In the genomic region with DNA sequence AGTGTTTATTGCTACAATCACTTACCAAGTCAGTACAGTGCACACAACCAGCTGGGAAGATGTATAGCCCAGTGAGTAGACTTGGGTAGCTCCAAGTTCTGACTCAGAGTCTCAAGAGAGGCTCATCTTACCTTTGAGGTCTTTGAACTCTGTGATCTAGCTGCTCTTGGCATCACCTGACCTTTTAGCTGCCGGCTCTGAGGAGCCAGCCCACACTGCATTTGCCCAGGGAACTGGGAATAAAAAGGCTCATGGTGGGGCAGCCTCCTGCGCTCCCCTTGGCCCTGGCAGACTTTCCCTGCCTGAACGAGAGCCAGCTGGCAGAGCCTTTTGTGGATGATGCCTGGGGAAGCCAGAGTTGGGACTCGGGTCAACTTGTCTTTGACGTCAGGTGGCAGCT, we compare ENCODE assay signal across 21 cellular contexts.
DNase-seq lines count a peak whose midpoint lies in the region; ATAC-seq, FAIRE-seq and TF ChIP-seq lines count a peak whose summit lies in the region.
"Had no signal": no experiment of that assay in that cellular context is flagged by ENCODE, and none has a peak within 500 bp of the region (broad histone marks: within the 10 kb centered on the region; RNA-seq: fewer than 3 reads in every experiment).

No MANE protein-coding gene starts in this region.

- ATAC-seq in SK-N-SH treated with all-trans-retinoic acid at 6 μM for 48 hours = peak; percentile 37; the same call in 1 of the 3 replicates
- ATAC-seq in stimulated activated memory B cell treated with anti-CD40 and anti-IgM and Interleukin-4, amounts not matched to agents 10 μg/mL and 1 μg/mL and 100 μg/mL, for 72 hours = no peak
- ATAC-seq: mucosa of descending colon, Panc1, T-cell had no signal

- no peak for TF ChIP-seq CTCF in SK-N-SH (IDR thresholded peaks at IDR 0.05)
- no peak for TF ChIP-seq CTCF in mammary epithelial cell (conservative IDR thresholded peaks at IDR 0.05 in 1 of 2, IDR thresholded peaks at IDR 0.05 in 1 of 2; ENCODE audit: extremely low read depth in 1 of 2, insufficient read depth in 1 of 2, low read depth in 1 of 2, low read length in 2 of 2)

- no peak overlapping the region for H3K9ac ChIP-seq in SK-N-SH
- H3K9ac ChIP-seq in mammary epithelial cell (ENCODE audit: insufficient read depth, low read length) = no peak overlapping the region
- H3K9ac ChIP-seq: parathyroid adenoma had no signal

- H3K4me3 ChIP-seq in SK-N-SH (ENCODE audit: low read depth in 2 of 2, low read length in 1 of 2) (no peak overlapping the region), mammary epithelial cell (replicated peaks in 1 of 3; ENCODE audit: insufficient read depth in 1 of 3, low read depth in 2 of 3, low read length in 3 of 3) (no peak overlapping the region)
- H3K4me3 ChIP-seq: mucosa of descending colon, testis had no signal

- H3K36me3 ChIP-seq in SK-N-SH (replicated peaks in 1 of 2; ENCODE audit: control insufficient read depth in 1 of 2, insufficient read depth in 2 of 2, low read length in 1 of 2) = no peaks in the 10 kb centered on the region
- H3K36me3 ChIP-seq in mammary epithelial cell (ENCODE audit: insufficient read depth, low read length) = no peaks in the 10 kb centered on the region

- H3K4me3 Mint-ChIP-seq in stimulated activated memory B cell treated with anti-CD40 and anti-IgM and Interleukin-4, amounts not matched to agents 10 μg/mL and 1 μg/mL and 100 μg/mL, for 72 hours = no peak overlapping the region
- H3K4me3 Mint-ChIP-seq: activated B cell treated with CpG ODN at 0.5 μM for 24 hours; activated naive CD4-positive, alpha-beta T cell treated with anti-CD3 and anti-CD28 coated beads, Interleukin-2, amount 50 U/mL, for 24 hours; brain; HFFc6; T-cell had no signal

- no peaks in the 10 kb centered on the region for H3F3A ChIP-seq in SK-N-SH (replicated peaks; ENCODE audit: insufficient read depth)

- H3K4me1 ChIP-seq in SK-N-SH (ENCODE audit: control insufficient read depth in 1 of 2, insufficient read depth in 2 of 2, low read depth in 1 of 2, low read length in 1 of 2) = peaks cover 0 to 3% of the 10 kb centered on the region in 2 experiments; a peak in 1 of 4 replicates
- H3K4me1 ChIP-seq in mammary epithelial cell (ENCODE audit: insufficient read depth, low read length) = no peaks in the 10 kb centered on the region
- H3K4me1 ChIP-seq: testis had no signal

- no TSS peak for BruUV-seq in mammary epithelial cell (replicated peaks; lab: Mats Ljungman, UMichigan)

- intact Hi-C loops in mammary epithelial cell (cut with micrococcal nuclease) = no loop called here

- H3K27me3 Mint-ChIP-seq in stimulated activated memory B cell treated with anti-CD40 and anti-IgM and Interleukin-4, amounts not matched to agents 10 μg/mL and 1 μg/mL and 100 μg/mL, for 72 hours = peaks cover 22% of the 10 kb centered on the region
- H3K27me3 Mint-ChIP-seq: activated naive CD4-positive, alpha-beta T cell treated with anti-CD3 and anti-CD28 coated beads, Interleukin-2, amount 50 U/mL, for 24 hours; brain; T-cell had no signal

- DNase-seq in SK-N-SH = no peak
- peak; percentile 10 for DNase-seq in mammary epithelial cell
- DNase-seq in left kidney (ENCODE audit: low read depth, low spot score) = peak; percentile 33
- peak in 31 of 49 donors; percentile 5 to 81 (median 44) for DNase-seq in substantia nigra (lab: John Stamatoyannopoulos, UW)
- no peak for DNase-seq in HUDEP-2 (lab: John Stamatoyannopoulos, UW; ENCODE audit: unreplicated experiment in 76 of 76)
- DNase-seq in urothelium cell line (ENCODE audit: low spot score) = no peak
- DNase-seq: activated B cell treated with CpG ODN at 0.5 μM for 24 hours; activated CD8-positive, alpha-beta memory T cell treated with anti-CD3 and anti-CD28 coated beads, Interleukin-2, amount 50 U/mL, for 48 hours; HFFc6; mucosa of descending colon; NCI-H1105 treated with DMSO at 0.1 percent for 48 hours; NCI-H510A treated with DMSO at 0.1 percent for 48 hours; T-cell; testis had no signal

- dilution Hi-C loops in mammary epithelial cell (cut with HindIII; ENCODE audit: low sequenced_read_pairs) = no loop called here

- no peaks in the 10 kb centered on the region for H3K4me1 Mint-ChIP-seq in stimulated activated memory B cell treated with anti-CD40 and anti-IgM and Interleukin-4, amounts not matched to agents 10 μg/mL and 1 μg/mL and 100 μg/mL, for 72 hours
- H3K4me1 Mint-ChIP-seq: activated B cell treated with CpG ODN at 0.5 μM for 24 hours had no signal

- in situ Hi-C loops in mammary epithelial cell (cut with MboI; ENCODE audit: low sequenced_read_pairs in 2 of 2) = no loop called here

- H3K27ac Mint-ChIP-seq in stimulated activated memory B cell treated with anti-CD40 and anti-IgM and Interleukin-4, amounts not matched to agents 10 μg/mL and 1 μg/mL and 100 μg/mL, for 72 hours = no peak overlapping the region
- H3K27ac Mint-ChIP-seq: activated B cell treated with CpG ODN at 0.5 μM for 24 hours; activated naive CD4-positive, alpha-beta T cell treated with anti-CD3 and anti-CD28 coated beads, Interleukin-2, amount 50 U/mL, for 24 hours; HFFc6; T-cell had no signal

- H3K36me3 Mint-ChIP-seq in stimulated activated memory B cell treated with anti-CD40 and anti-IgM and Interleukin-4, amounts not matched to agents 10 μg/mL and 1 μg/mL and 100 μg/mL, for 72 hours = no peaks in the 10 kb centered on the region
- H3K36me3 Mint-ChIP-seq: activated naive CD4-positive, alpha-beta T cell treated with anti-CD3 and anti-CD28 coated beads, Interleukin-2, amount 50 U/mL, for 24 hours; brain; T-cell had no signal

- CTCF ChIA-PET in SK-N-SH (lab: Yijun Ruan, JAX) (no interaction called here), mammary epithelial cell (lab: Charles Lee; ENCODE audit: low non-redundant PET) (no interaction called here)

- H3K9me3 ChIP-seq in SK-N-SH (no peaks in the 10 kb centered on the region), mammary epithelial cell (replicated peaks; ENCODE audit: insufficient read depth, low read length) (no peaks in the 10 kb centered on the region)
- H3K9me3 ChIP-seq: mucosa of descending colon, testis had no signal

- no peak for TF ChIP-seq RAD21 in SK-N-SH (IDR thresholded peaks at IDR 0.05; ENCODE audit: low read length)

- FAIRE-seq in urothelium cell line (lab: Jason Lieb, UNC) = no peak
- FAIRE-seq: frontal cortex had no signal

- no peak overlapping the region for H2AFZ ChIP-seq in SK-N-SH (ENCODE audit: low read depth)
- no peak overlapping the region for H2AFZ ChIP-seq in mammary epithelial cell (ENCODE audit: low read depth, low read length)
- H2AFZ ChIP-seq: parathyroid adenoma had no signal

- no peaks in the 10 kb centered on the region for H3K27me3 ChIP-seq in SK-N-SH (ENCODE audit: insufficient read depth)
- H3K27me3 ChIP-seq in mammary epithelial cell (ENCODE audit: insufficient read depth, low read length) = no peaks in the 10 kb centered on the region
- H3K27me3 ChIP-seq: testis had no signal

- TF ChIP-seq EP300 in SK-N-SH (IDR thresholded peaks at IDR 0.05; ENCODE audit: borderline replicate concordance in 1 of 2, low read depth in 1 of 2, low read length in 1 of 2) = no peak

- no peak overlapping the region for H3K27ac ChIP-seq in SK-N-SH (ENCODE audit: low read depth in 2 of 2, low read length in 1 of 2)
- no peak overlapping the region for H3K27ac ChIP-seq in mammary epithelial cell (ENCODE audit: insufficient read depth, low read depth, low read length)
- H3K27ac ChIP-seq in substantia nigra (ENCODE audit: low read depth, low read length, poor library complexity, severe bottlenecking) = no peak overlapping the region
- H3K27ac ChIP-seq: parathyroid adenoma, testis had no signal

- H4K20me1 ChIP-seq in SK-N-SH (ENCODE audit: insufficient read depth) (no peaks in the 10 kb centered on the region), mammary epithelial cell (ENCODE audit: insufficient read depth, low read length) (no peaks in the 10 kb centered on the region)

- POLR2A ChIA-PET in SK-N-SH (lab: Yijun Ruan, JAX) = no interaction called here

- H3K4me2 ChIP-seq in SK-N-SH (no peak overlapping the region), mammary epithelial cell (ENCODE audit: insufficient read depth, low read depth, low read length) (no peak overlapping the region)

- H3K9me2 ChIP-seq in SK-N-SH = no peaks in the 10 kb centered on the region

- H3K79me2 ChIP-seq in SK-N-SH (ENCODE audit: insufficient read depth) = no peaks in the 10 kb centered on the region
- no peaks in the 10 kb centered on the region for H3K79me2 ChIP-seq in mammary epithelial cell (ENCODE audit: insufficient read depth, low read length)
- H3K79me2 ChIP-seq: parathyroid adenoma had no signal

- no peaks in the 10 kb centered on the region for H3K9me3 Mint-ChIP-seq in stimulated activated memory B cell treated with anti-CD40 and anti-IgM and Interleukin-4, amounts not matched to agents 10 μg/mL and 1 μg/mL and 100 μg/mL, for 72 hours
- H3K9me3 Mint-ChIP-seq: activated B cell treated with CpG ODN at 0.5 μM for 24 hours; activated naive CD4-positive, alpha-beta T cell treated with anti-CD3 and anti-CD28 coated beads, Interleukin-2, amount 50 U/mL, for 24 hours; HFFc6; T-cell had no signal

- WGBS in SK-N-SH (ENCODE audit: low lambda C conversion rate) = 76% methylated on average over 3 of the region's 5 CpGs
- WGBS in mammary epithelial cell (ENCODE audit: low coverage, missing lambda C conversion rate) = 0% methylated on average over 2 of the region's 5 CpGs

TF ChIP-seq in SK-N-SH treated with all-trans-retinoic acid at 6 μM for 48 hours, 23 proteins besides CTCF, POLR2A, EP300 and RAD21 (continues in another document):
- TF ChIP-seq ARNTL (CRISPR knock-in tag; IDR thresholded peaks at IDR 0.05; ENCODE audit: borderline replicate concordance, low read depth) (no peak), ZFP3 (CRISPR knock-in tag; IDR thresholded peaks at IDR 0.05) (no peak), SNAI2 (CRISPR knock-in tag; IDR thresholded peaks at IDR 0.05) (no peak)

TF ChIP-seq in SK-N-SH, 30 proteins besides CTCF, POLR2A, EP300 and RAD21 (continues in another document):
- TF ChIP-seq, protein P1, sequence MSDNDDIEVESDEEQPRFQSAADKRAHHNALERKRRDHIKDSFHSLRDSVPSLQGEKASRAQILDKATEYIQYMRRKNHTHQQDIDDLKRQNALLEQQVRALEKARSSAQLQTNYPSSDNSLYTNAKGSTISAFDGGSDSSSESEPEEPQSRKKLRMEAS (IDR thresholded peaks at IDR 0.05; ENCODE audit: low read depth) = no peak
- TF ChIP-seq, protein P2, sequence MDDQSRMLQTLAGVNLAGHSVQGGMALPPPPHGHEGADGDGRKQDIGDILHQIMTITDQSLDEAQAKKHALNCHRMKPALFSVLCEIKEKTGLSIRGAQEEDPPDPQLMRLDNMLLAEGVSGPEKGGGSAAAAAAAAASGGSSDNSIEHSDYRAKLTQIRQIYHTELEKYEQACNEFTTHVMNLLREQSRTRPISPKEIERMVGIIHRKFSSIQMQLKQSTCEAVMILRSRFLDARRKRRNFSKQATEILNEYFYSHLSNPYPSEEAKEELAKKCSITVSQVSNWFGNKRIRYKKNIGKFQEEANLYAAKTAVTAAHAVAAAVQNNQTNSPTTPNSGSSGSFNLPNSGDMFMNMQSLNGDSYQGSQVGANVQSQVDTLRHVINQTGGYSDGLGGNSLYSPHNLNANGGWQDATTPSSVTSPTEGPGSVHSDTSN (IDR thresholded peaks at IDR 0.05) = no peak
- TF ChIP-seq JUND (IDR thresholded peaks at IDR 0.05) (no peak), YY1 (IDR thresholded peaks at IDR 0.05; ENCODE audit: low read depth) (no peak), TAF1 (IDR thresholded peaks at IDR 0.05; ENCODE audit: borderline replicate concordance, low read depth, low read length) (no peak), FOXM1 (IDR thresholded peaks at IDR 0.05; ENCODE audit: low read depth) (no peak)

Comparison
In these comparisons a context has a peak if more than half of its experiments do, and no peak if none do; other contexts are left out.
1. DNase-seq: peak in mammary epithelial cell (single experiment), left kidney (single experiment) and substantia nigra (31 of 49); none in SK-N-SH (single experiment), HUDEP-2 (0 of 76) and urothelium cell line (single experiment).